ENCODE assay signal across 1 cellular context in the genomic region with DNA sequence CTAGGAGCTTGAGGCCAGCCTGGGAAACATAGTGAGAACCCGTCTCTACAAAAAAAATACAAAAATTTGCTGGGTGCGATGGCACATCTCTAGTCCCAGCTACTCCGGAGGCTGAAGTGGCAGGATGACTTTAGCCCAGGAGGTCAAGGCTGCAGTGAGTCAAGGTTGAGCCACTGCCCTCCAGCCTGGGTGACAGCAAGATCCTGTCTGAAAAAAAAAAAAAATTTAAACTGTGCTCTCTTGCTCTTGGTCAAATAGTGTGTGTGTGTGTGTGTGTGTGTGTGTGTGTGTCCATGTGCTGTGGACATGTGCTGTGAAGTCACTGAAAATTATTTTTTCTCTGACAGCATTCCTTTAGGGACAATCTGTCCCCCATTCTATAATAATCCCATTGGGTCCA.
TF ChIP-seq lines count a peak whose summit lies in the region.

No MANE protein-coding gene starts in this region.

TF ChIP-seq in HepG2, 621 proteins besides CTCF, POLR2A, EP300 and RAD21 (continued from another document and continues in another):
- TF ChIP-seq RBFOX2 (IDR thresholded peaks at IDR 0.05; ENCODE audit: low read depth, low read length) (no peak), MED1 (CRISPR knock-in tag; IDR thresholded peaks at IDR 0.05) (peak; percentile 11; the same call in 1 of the 2 replicates), ZNF263 (CRISPR knock-in tag; IDR thresholded peaks at IDR 0.05) (no peak), HES4 (CRISPR knock-in tag; IDR thresholded peaks at IDR 0.05; ENCODE audit: borderline replicate concordance) (no peak), ZNF788 (CRISPR knock-in tag; IDR thresholded peaks at IDR 0.05; ENCODE audit: borderline replicate concordance) (no peak), POGZ (CRISPR knock-in tag; IDR thresholded peaks at IDR 0.05) (peak; percentile 54), KLF13 (CRISPR knock-in tag; IDR thresholded peaks at IDR 0.05) (no peak), SCMH1 (CRISPR knock-in tag; IDR thresholded peaks at IDR 0.05; ENCODE audit: borderline replicate concordance) (no peak), ZNF20 (CRISPR knock-in tag; IDR thresholded peaks at IDR 0.05) (no peak), ARNTL (CRISPR knock-in tag; IDR thresholded peaks at IDR 0.05) (peak; percentile 78), ZNF292 (CRISPR knock-in tag; IDR thresholded peaks at IDR 0.05; ENCODE audit: borderline replicate concordance, low read depth) (peak; percentile 73; the same call in 1 of the 2 replicates), ETV5 (CRISPR knock-in tag; IDR thresholded peaks at IDR 0.05; ENCODE audit: borderline replicate concordance) (peak; percentile 17; the same call in 1 of the 2 replicates), NR2F1 (CRISPR knock-in tag; IDR thresholded peaks at IDR 0.05) (peak; percentile 60 to 76), ZMYM4 (CRISPR knock-in tag; IDR thresholded peaks at IDR 0.05) (peak; percentile 46; the same call in 1 of the 2 replicates), ZNF75D (CRISPR knock-in tag; IDR thresholded peaks at IDR 0.05; ENCODE audit: borderline replicate concordance) (no peak), HMG20B (CRISPR knock-in tag; conservative IDR thresholded peaks at IDR 0.05) (no peak), KLF9 (CRISPR knock-in tag; IDR thresholded peaks at IDR 0.05; ENCODE audit: low read depth) (no peak), CBX1 (IDR thresholded peaks at IDR 0.05; ENCODE audit: low read depth) (no peak)
- TF ChIP-seq, protein P1, sequence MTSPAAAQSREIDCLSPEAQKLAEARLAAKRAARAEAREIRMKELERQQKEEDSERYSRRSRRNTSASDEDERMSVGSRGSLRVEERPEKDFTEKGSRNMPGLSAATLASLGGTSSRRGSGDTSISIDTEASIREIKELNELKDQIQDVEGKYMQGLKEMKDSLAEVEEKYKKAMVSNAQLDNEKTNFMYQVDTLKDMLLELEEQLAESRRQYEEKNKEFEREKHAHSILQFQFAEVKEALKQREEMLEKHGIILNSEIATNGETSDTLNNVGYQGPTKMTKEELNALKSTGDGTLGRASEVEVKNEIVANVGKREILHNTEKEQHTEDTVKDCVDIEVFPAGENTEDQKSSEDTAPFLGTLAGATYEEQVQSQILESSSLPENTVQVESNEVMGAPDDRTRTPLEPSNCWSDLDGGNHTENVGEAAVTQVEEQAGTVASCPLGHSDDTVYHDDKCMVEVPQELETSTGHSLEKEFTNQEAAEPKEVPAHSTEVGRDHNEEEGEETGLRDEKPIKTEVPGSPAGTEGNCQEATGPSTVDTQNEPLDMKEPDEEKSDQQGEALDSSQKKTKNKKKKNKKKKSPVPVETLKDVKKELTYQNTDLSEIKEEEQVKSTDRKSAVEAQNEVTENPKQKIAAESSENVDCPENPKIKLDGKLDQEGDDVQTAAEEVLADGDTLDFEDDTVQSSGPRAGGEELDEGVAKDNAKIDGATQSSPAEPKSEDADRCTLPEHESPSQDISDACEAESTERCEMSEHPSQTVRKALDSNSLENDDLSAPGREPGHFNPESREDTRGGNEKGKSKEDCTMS (CRISPR knock-in tag; conservative IDR thresholded peaks at IDR 0.05): no peak
- TF ChIP-seq, protein P2, sequence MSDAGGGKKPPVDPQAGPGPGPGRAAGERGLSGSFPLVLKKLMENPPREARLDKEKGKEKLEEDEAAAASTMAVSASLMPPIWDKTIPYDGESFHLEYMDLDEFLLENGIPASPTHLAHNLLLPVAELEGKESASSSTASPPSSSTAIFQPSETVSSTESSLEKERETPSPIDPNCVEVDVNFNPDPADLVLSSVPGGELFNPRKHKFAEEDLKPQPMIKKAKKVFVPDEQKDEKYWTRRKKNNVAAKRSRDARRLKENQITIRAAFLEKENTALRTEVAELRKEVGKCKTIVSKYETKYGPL (CRISPR knock-in tag; IDR thresholded peaks at IDR 0.05): no peak
- TF ChIP-seq, protein P3, sequence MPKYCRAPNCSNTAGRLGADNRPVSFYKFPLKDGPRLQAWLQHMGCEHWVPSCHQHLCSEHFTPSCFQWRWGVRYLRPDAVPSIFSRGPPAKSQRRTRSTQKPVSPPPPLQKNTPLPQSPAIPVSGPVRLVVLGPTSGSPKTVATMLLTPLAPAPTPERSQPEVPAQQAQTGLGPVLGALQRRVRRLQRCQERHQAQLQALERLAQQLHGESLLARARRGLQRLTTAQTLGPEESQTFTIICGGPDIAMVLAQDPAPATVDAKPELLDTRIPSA (CRISPR knock-in tag; IDR thresholded peaks at IDR 0.05; ENCODE audit: borderline replicate concordance): no peak
- TF ChIP-seq, protein P4, sequence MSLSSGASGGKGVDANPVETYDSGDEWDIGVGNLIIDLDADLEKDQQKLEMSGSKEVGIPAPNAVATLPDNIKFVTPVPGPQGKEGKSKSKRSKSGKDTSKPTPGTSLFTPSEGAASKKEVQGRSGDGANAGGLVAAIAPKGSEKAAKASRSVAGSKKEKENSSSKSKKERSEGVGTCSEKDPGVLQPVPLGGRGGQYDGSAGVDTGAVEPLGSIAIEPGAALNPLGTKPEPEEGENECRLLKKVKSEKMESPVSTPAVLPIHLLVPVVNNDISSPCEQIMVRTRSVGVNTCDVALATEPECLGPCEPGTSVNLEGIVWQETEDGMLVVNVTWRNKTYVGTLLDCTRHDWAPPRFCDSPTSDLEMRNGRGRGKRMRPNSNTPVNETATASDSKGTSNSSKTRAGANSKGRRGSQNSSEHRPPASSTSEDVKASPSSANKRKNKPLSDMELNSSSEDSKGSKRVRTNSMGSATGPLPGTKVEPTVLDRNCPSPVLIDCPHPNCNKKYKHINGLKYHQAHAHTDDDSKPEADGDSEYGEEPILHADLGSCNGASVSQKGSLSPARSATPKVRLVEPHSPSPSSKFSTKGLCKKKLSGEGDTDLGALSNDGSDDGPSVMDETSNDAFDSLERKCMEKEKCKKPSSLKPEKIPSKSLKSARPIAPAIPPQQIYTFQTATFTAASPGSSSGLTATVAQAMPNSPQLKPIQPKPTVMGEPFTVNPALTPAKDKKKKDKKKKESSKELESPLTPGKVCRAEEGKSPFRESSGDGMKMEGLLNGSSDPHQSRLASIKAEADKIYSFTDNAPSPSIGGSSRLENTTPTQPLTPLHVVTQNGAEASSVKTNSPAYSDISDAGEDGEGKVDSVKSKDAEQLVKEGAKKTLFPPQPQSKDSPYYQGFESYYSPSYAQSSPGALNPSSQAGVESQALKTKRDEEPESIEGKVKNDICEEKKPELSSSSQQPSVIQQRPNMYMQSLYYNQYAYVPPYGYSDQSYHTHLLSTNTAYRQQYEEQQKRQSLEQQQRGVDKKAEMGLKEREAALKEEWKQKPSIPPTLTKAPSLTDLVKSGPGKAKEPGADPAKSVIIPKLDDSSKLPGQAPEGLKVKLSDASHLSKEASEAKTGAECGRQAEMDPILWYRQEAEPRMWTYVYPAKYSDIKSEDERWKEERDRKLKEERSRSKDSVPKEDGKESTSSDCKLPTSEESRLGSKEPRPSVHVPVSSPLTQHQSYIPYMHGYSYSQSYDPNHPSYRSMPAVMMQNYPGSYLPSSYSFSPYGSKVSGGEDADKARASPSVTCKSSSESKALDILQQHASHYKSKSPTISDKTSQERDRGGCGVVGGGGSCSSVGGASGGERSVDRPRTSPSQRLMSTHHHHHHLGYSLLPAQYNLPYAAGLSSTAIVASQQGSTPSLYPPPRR (CRISPR knock-in tag; IDR thresholded peaks at IDR 0.05; ENCODE audit: borderline replicate concordance): 0 out of 2 replicates have a peak, but pooled peaks have one; percentile 43
- TF ChIP-seq, protein P5, sequence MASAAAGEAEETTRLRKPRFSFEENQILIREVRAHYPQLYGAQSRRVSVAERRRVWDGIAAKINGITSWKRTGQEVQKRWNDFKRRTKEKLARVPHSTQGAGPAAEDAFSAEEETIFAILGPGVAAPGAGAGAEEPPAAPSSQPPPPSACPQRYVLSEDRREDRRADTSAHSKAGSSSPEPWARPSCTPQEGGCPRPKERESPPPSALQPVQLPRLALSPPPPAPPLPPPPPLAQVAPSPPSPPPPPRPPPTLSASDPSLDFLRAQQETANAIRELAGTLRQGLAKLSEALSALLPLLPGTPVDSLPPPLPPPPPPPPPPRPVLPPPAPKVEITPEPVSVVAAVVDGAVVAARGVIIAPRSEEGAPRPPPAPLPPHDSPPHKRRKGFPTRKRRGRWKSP (CRISPR knock-in tag; IDR thresholded peaks at IDR 0.05): no peak
- TF ChIP-seq, protein P6, sequence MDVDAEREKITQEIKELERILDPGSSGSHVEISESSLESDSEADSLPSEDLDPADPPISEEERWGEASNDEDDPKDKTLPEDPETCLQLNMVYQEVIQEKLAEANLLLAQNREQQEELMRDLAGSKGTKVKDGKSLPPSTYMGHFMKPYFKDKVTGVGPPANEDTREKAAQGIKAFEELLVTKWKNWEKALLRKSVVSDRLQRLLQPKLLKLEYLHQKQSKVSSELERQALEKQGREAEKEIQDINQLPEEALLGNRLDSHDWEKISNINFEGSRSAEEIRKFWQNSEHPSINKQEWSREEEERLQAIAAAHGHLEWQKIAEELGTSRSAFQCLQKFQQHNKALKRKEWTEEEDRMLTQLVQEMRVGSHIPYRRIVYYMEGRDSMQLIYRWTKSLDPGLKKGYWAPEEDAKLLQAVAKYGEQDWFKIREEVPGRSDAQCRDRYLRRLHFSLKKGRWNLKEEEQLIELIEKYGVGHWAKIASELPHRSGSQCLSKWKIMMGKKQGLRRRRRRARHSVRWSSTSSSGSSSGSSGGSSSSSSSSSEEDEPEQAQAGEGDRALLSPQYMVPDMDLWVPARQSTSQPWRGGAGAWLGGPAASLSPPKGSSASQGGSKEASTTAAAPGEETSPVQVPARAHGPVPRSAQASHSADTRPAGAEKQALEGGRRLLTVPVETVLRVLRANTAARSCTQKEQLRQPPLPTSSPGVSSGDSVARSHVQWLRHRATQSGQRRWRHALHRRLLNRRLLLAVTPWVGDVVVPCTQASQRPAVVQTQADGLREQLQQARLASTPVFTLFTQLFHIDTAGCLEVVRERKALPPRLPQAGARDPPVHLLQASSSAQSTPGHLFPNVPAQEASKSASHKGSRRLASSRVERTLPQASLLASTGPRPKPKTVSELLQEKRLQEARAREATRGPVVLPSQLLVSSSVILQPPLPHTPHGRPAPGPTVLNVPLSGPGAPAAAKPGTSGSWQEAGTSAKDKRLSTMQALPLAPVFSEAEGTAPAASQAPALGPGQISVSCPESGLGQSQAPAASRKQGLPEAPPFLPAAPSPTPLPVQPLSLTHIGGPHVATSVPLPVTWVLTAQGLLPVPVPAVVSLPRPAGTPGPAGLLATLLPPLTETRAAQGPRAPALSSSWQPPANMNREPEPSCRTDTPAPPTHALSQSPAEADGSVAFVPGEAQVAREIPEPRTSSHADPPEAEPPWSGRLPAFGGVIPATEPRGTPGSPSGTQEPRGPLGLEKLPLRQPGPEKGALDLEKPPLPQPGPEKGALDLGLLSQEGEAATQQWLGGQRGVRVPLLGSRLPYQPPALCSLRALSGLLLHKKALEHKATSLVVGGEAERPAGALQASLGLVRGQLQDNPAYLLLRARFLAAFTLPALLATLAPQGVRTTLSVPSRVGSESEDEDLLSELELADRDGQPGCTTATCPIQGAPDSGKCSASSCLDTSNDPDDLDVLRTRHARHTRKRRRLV (CRISPR knock-in tag; IDR thresholded peaks at IDR 0.05): no peak
- TF ChIP-seq, protein P7, sequence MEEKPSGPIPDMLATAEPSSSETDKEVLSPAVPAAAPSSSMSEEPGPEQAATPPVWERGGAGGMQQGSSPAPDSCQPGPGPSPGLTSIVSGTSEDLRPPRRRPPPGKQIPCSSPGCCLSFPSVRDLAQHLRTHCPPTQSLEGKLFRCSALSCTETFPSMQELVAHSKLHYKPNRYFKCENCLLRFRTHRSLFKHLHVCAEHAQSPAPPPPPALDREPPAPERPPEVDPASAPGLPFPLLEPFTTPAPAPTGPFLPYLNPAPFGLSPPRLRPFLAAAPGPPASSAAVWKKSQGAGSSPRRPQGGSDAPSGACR (CRISPR knock-in tag; IDR thresholded peaks at IDR 0.05): no peak
- TF ChIP-seq, protein P8, sequence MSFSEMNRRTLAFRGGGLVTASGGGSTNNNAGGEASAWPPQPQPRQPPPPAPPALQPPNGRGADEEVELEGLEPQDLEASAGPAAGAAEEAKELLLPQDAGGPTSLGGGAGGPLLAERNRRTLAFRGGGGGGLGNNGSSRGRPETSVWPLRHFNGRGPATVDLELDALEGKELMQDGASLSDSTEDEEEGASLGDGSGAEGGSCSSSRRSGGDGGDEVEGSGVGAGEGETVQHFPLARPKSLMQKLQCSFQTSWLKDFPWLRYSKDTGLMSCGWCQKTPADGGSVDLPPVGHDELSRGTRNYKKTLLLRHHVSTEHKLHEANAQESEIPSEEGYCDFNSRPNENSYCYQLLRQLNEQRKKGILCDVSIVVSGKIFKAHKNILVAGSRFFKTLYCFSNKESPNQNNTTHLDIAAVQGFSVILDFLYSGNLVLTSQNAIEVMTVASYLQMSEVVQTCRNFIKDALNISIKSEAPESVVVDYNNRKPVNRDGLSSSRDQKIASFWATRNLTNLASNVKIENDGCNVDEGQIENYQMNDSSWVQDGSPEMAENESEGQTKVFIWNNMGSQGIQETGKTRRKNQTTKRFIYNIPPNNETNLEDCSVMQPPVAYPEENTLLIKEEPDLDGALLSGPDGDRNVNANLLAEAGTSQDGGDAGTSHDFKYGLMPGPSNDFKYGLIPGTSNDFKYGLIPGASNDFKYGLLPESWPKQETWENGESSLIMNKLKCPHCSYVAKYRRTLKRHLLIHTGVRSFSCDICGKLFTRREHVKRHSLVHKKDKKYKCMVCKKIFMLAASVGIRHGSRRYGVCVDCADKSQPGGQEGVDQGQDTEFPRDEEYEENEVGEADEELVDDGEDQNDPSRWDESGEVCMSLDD (CRISPR knock-in tag; IDR thresholded peaks at IDR 0.05; ENCODE audit: borderline replicate concordance): no peak
- TF ChIP-seq, protein P9, sequence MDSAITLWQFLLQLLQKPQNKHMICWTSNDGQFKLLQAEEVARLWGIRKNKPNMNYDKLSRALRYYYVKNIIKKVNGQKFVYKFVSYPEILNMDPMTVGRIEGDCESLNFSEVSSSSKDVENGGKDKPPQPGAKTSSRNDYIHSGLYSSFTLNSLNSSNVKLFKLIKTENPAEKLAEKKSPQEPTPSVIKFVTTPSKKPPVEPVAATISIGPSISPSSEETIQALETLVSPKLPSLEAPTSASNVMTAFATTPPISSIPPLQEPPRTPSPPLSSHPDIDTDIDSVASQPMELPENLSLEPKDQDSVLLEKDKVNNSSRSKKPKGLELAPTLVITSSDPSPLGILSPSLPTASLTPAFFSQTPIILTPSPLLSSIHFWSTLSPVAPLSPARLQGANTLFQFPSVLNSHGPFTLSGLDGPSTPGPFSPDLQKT (CRISPR knock-in tag; IDR thresholded peaks at IDR 0.05; ENCODE audit: borderline replicate concordance): no peak
